Comparison of ENCODE assay signal across 23 cellular contexts in genomic region chr9:8251566-8251965, GRCh38.
DNase-seq lines count a peak whose midpoint lies in the region; ATAC-seq and TF ChIP-seq lines count a peak whose summit lies in the region.
"Had no signal": no experiment of that assay in that cellular context is flagged by ENCODE, and none has a peak within 500 bp of the region (broad histone marks: within the 10 kb centered on the region; RNA-seq: fewer than 3 reads in every experiment).

No MANE protein-coding gene starts in this region.

- DNase-seq in GM23338 (ENCODE audit: low spot score) (no peak), NCI-H146 treated with DMSO at 0.1 percent for 48 hours (lab: John Stamatoyannopoulos, UW; ENCODE audit: unreplicated experiment) (peak; percentile 65), cerebellar cortex (ENCODE audit: low spot score) (peak; percentile 78), neural progenitor cell (ENCODE audit: low spot score) (no peak), DMS79 (lab: John Stamatoyannopoulos, UW) (no peak), NCI-H82 treated with DMSO at 0.1 percent for 48 hours (lab: John Stamatoyannopoulos, UW; ENCODE audit: unreplicated experiment) (no peak)
- DNase-seq: AML-193; CD4-positive, alpha-beta T cell; DMS53; EL; GF-D8; KBM-7; NCI-H1105 treated with DMSO at 0.1 percent for 48 hours; NCI-H187 treated with DMSO at 0.1 percent for 48 hours; NCI-H510A; NCI-H774; NK-92 treated with Interleukin-12 subunit alpha and Interleukin-12 subunit beta, amount 100 ng/mL, for 24 hours; PC-3; SK-N-SH; T-helper 17 cell had no signal

- TF ChIP-seq CTCF in GM23338 (conservative IDR thresholded peaks at IDR 0.05; ENCODE audit: low read depth in 2 of 2) (no peak), neural progenitor cell (IDR thresholded peaks at IDR 0.05) (no peak)

- no peak overlapping the region for H3K4me2 ChIP-seq in GM23338
- H3K4me2 ChIP-seq in neural progenitor cell = no peak overlapping the region
- H3K4me2 ChIP-seq: A549; BLaER1 treated with 17β-estradiol and CSF1 and Interleukin-3, amounts not matched to agents 10 nM and 100 nM; SK-N-SH had no signal

- H3K27ac Mint-ChIP-seq in GM23338 (peak overlapping the region; percentile 45; the same call in 1 of the 2 replicates), neural progenitor cell (peak overlapping the region; percentile 58)
- H3K27ac Mint-ChIP-seq: CD4-positive, alpha-beta T cell; T-helper 17 cell had no signal

- peaks cover 4% of the 10 kb centered on the region; the same call in 2 of the 3 replicates for H3K4me1 Mint-ChIP-seq in GM23338
- H3K4me1 Mint-ChIP-seq in neural progenitor cell = peaks cover 20% of the 10 kb centered on the region
- H3K4me1 Mint-ChIP-seq: T-helper 17 cell had no signal

- no peaks in the 10 kb centered on the region for H3K9me3 ChIP-seq in neural progenitor cell (ENCODE audit: low read depth)
- H3K9me3 ChIP-seq: A549; BLaER1 treated with 17β-estradiol and CSF1 and Interleukin-3, amounts not matched to agents 10 nM and 100 nM; SK-N-SH had no signal

- H3K27me3 ChIP-seq in GM23338 (ENCODE audit: insufficient read depth) = no peaks in the 10 kb centered on the region
- no peaks in the 10 kb centered on the region for H3K27me3 ChIP-seq in neural progenitor cell
- H3K27me3 ChIP-seq: BLaER1 treated with 17β-estradiol and CSF1 and Interleukin-3, amounts not matched to agents 10 nM and 100 nM had no signal

- H3K36me3 ChIP-seq in GM23338 (ENCODE audit: insufficient read depth) = no peaks in the 10 kb centered on the region
- H3K36me3 ChIP-seq in neural progenitor cell = no peaks in the 10 kb centered on the region
- H3K36me3 ChIP-seq: BLaER1 treated with 17β-estradiol and CSF1 and Interleukin-3, amounts not matched to agents 10 nM and 100 nM had no signal

- H3K27me3 Mint-ChIP-seq in GM23338 (ENCODE audit: insufficient read depth, low read depth, poor library complexity) (no peaks in the 10 kb centered on the region), neural progenitor cell (ENCODE audit: insufficient read depth, low read depth) (no peaks in the 10 kb centered on the region)
- H3K27me3 Mint-ChIP-seq: CD4-positive, alpha-beta T cell; T-helper 17 cell had no signal

- no peak overlapping the region for H3K4me3 ChIP-seq in GM23338
- no peak overlapping the region for H3K4me3 ChIP-seq in neural progenitor cell
- H3K4me3 ChIP-seq: A549; BLaER1 treated with 17β-estradiol and CSF1 and Interleukin-3, amounts not matched to agents 10 nM and 100 nM had no signal

- H4K20me1 ChIP-seq in GM23338 (replicated peaks; ENCODE audit: insufficient read depth) (no peaks in the 10 kb centered on the region), neural progenitor cell (ENCODE audit: low read depth) (no peaks in the 10 kb centered on the region)
- H4K20me1 ChIP-seq: BLaER1 treated with 17β-estradiol and CSF1 and Interleukin-3, amounts not matched to agents 10 nM and 100 nM had no signal

- H3K27ac ChIP-seq in GM23338 (ENCODE audit: low read depth) = no peak overlapping the region
- no peak overlapping the region for H3K27ac ChIP-seq in neural progenitor cell
- H3K27ac ChIP-seq: A549; BLaER1 treated with 17β-estradiol and CSF1 and Interleukin-3, amounts not matched to agents 10 nM and 100 nM had no signal

- ATAC-seq in GM23338 (no peak), GM21723 (IDR thresholded peaks at IDR 0.05; ENCODE audit: unreplicated experiment) (no peak)
- ATAC-seq: A549, PC-3, T-helper 17 cell had no signal

- H3K9ac ChIP-seq in neural progenitor cell = no peak overlapping the region
- H3K9ac ChIP-seq: BLaER1 treated with 17β-estradiol and CSF1 and Interleukin-3, amounts not matched to agents 10 nM and 100 nM; SK-N-SH had no signal

- no peak overlapping the region for H3K4me3 Mint-ChIP-seq in GM23338
- no peak overlapping the region for H3K4me3 Mint-ChIP-seq in neural progenitor cell
- H3K4me3 Mint-ChIP-seq: CD4-positive, alpha-beta T cell; T-helper 17 cell had no signal

- H3K9me3 Mint-ChIP-seq in GM23338 = no peaks in the 10 kb centered on the region
- no peaks in the 10 kb centered on the region for H3K9me3 Mint-ChIP-seq in neural progenitor cell
- H3K9me3 Mint-ChIP-seq: CD4-positive, alpha-beta T cell had no signal

- H3K79me2 ChIP-seq in GM23338 (replicated peaks; ENCODE audit: insufficient read depth) = no peaks in the 10 kb centered on the region
- H3K79me2 ChIP-seq in neural progenitor cell (ENCODE audit: low read depth) = no peaks in the 10 kb centered on the region

- no peaks in the 10 kb centered on the region for H3K4me1 ChIP-seq in GM23338 (ENCODE audit: insufficient read depth)
- peaks cover 16% of the 10 kb centered on the region for H3K4me1 ChIP-seq in neural progenitor cell
- H3K4me1 ChIP-seq: A549; BLaER1 treated with 17β-estradiol and CSF1 and Interleukin-3, amounts not matched to agents 10 nM and 100 nM had no signal

- peak overlapping the region; percentile 63; the same call in 1 of the 2 replicates for H2AFZ ChIP-seq in GM23338
- peak overlapping the region; percentile 80 for H2AFZ ChIP-seq in neural progenitor cell (replicated peaks)

- H3F3A ChIP-seq in GM23338 (replicated peaks; ENCODE audit: low read depth) = no peaks in the 10 kb centered on the region
- H3F3A ChIP-seq in neural progenitor cell (ENCODE audit: low read depth) = no peaks in the 10 kb centered on the region

- H3K36me3 Mint-ChIP-seq in GM23338 (ENCODE audit: low read depth) (no peaks in the 10 kb centered on the region), neural progenitor cell (no peaks in the 10 kb centered on the region)

- no peaks in the 10 kb centered on the region for H3K9me2 ChIP-seq in GM23338 (ENCODE audit: insufficient read depth)
- H3K9me2 ChIP-seq: SK-N-SH had no signal

TF ChIP-seq in GM23338, 12 proteins besides CTCF, POLR2A, EP300 and RAD21:
- no peak for TF ChIP-seq CREB1 (CRISPR knock-in tag; IDR thresholded peaks at IDR 0.05; ENCODE audit: low read depth)
- TF ChIP-seq ZNF114 (CRISPR knock-in tag; IDR thresholded peaks at IDR 0.05) = no peak
- TF ChIP-seq, protein P1, sequence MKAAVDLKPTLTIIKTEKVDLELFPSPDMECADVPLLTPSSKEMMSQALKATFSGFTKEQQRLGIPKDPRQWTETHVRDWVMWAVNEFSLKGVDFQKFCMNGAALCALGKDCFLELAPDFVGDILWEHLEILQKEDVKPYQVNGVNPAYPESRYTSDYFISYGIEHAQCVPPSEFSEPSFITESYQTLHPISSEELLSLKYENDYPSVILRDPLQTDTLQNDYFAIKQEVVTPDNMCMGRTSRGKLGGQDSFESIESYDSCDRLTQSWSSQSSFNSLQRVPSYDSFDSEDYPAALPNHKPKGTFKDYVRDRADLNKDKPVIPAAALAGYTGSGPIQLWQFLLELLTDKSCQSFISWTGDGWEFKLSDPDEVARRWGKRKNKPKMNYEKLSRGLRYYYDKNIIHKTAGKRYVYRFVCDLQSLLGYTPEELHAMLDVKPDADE (IDR thresholded peaks at IDR 0.05) = no peak
- TF ChIP-seq REST (IDR thresholded peaks at IDR 0.05; ENCODE audit: unreplicated experiment) = no peak
- TF ChIP-seq ZNF331 (CRISPR knock-in tag; IDR thresholded peaks at IDR 0.05; ENCODE audit: low read depth) = no peak
- no peak for TF ChIP-seq NANOG (IDR thresholded peaks at IDR 0.05; ENCODE audit: borderline replicate concordance)
- TF ChIP-seq POLR2AphosphoS5 (IDR thresholded peaks at IDR 0.05; ENCODE audit: low read depth) = no peak
- TF ChIP-seq JUNB (IDR thresholded peaks at IDR 0.05; ENCODE audit: unreplicated experiment) = no peak
- TF ChIP-seq EZH2 (IDR thresholded peaks at IDR 0.05; ENCODE audit: low read depth, unreplicated experiment) = no peak
- no peak for TF ChIP-seq STAT1 (IDR thresholded peaks at IDR 0.05; ENCODE audit: unreplicated experiment)

Comparison
In these comparisons a context has a peak if more than half of its experiments do, and no peak if none do; other contexts are left out.
1. DNase-seq: peak in NCI-H146 treated with DMSO at 0.1 percent for 48 hours (single experiment) and cerebellar cortex (single experiment); none in GM23338 (single experiment), neural progenitor cell (single experiment), DMS79 (single experiment) and NCI-H82 treated with DMSO at 0.1 percent for 48 hours (single experiment).